In the genomic region with DNA sequence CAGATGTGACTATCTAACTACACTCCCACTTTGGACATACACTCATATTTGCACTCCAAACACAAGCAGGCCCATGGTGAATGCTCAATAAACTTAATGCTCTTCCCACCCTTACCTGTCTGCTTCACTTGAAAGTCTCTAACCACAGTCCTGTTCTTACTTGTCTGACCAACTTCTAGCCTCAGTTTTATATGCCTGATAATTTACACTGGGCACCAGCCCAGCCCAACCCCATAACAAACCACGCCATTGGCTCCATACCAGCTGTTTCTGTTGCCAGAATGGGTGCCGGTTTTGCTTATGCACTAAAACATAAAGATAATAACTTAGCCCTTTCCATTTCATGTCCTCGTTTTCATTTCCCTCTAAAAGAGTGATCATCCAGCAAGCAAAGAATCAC, we compare ENCODE assay signal across 16 cellular contexts.
DNase-seq lines count a peak whose midpoint lies in the region; ATAC-seq and TF ChIP-seq lines count a peak whose summit lies in the region.
"Had no signal": no experiment of that assay in that cellular context is flagged by ENCODE, and none has a peak within 500 bp of the region (broad histone marks: within the 10 kb centered on the region; RNA-seq: fewer than 3 reads in every experiment).

No MANE protein-coding gene starts in this region.

- H3K4me2 ChIP-seq in osteoblast (ENCODE audit: insufficient read depth, low read length), result no peak overlapping the region

- POLR2A ChIA-PET in HEK293T (lab: Yijun Ruan, JAX), result no interaction called here

- no peaks in the 10 kb centered on the region for H4K20me1 ChIP-seq in osteoblast (ENCODE audit: insufficient read depth, low read length)

- H3K79me2 ChIP-seq in osteoblast (ENCODE audit: insufficient read depth, low read length), result no peaks in the 10 kb centered on the region

- peak overlapping the region; percentile 49 for H3K27ac ChIP-seq in 22Rv1
- H3K27ac ChIP-seq in osteoblast (ENCODE audit: low read depth, low read length), result no peak overlapping the region
- H3K27ac ChIP-seq: lower lobe of right lung, neutrophil, spleen, thoracic aorta had no signal

- H3K36me3 ChIP-seq in osteoblast (ENCODE audit: insufficient read depth, low read length), result no peaks in the 10 kb centered on the region
- H3K36me3 ChIP-seq: lower lobe of right lung, neutrophil, spleen, thoracic aorta had no signal

- no peak for ATAC-seq in SK-N-SH treated with all-trans-retinoic acid at 6 μM for 48 hours
- ATAC-seq: HepG2, lower lobe of right lung had no signal

- peak; percentile 10 for DNase-seq in HT1080 (ENCODE audit: low read depth)
- DNase-seq in RPMI8226, result peak; percentile 69
- DNase-seq in fibroblast of peridontal ligament (ENCODE audit: extremely low read depth), result peak; percentile 6
- no peak for DNase-seq in HEK293T (ENCODE audit: extremely low spot score)
- DNase-seq in activated effector memory CD4-positive, alpha-beta T cell treated with anti-CD3 and anti-CD28 coated beads, Interleukin-2, amount 50 U/mL, for 16 hours, result no peak
- no peak for DNase-seq in osteoblast (ENCODE audit: insufficient read length, low spot score, missing footprints)
- DNase-seq: activated CD4-positive, alpha-beta T cell treated with anti-CD3 and anti-CD28 coated beads for 1 hour; Calu3; lower lobe of right lung; NCI-H187 treated with DMSO at 0.1 percent for 48 hours; spleen had no signal

- no peak overlapping the region for H3K4me3 ChIP-seq in osteoblast (ENCODE audit: insufficient read depth, low read length)
- H3K4me3 ChIP-seq: lower lobe of right lung, spleen, thoracic aorta had no signal

- H3K9me3 ChIP-seq in osteoblast (ENCODE audit: low read depth, low read length), result no peaks in the 10 kb centered on the region
- H3K9me3 ChIP-seq: lower lobe of right lung, neutrophil, spleen, thoracic aorta had no signal

- H2AFZ ChIP-seq in osteoblast (ENCODE audit: low read length), result no peak overlapping the region

- H3K27me3 ChIP-seq in osteoblast (ENCODE audit: insufficient read depth, low read length), result no peaks in the 10 kb centered on the region
- H3K27me3 ChIP-seq: neutrophil, spleen had no signal

- CTCF ChIA-PET in HEK293T (lab: Yijun Ruan, JAX), result no interaction called here

- TF ChIP-seq CTCF in 22Rv1 (IDR thresholded peaks at IDR 0.05), result no peak
- TF ChIP-seq CTCF in osteoblast (IDR thresholded peaks at IDR 0.05; ENCODE audit: extremely low read depth, low read depth, low read length), result no peak

- H3K4me1 ChIP-seq in osteoblast (ENCODE audit: insufficient read depth, low read length), result no peaks in the 10 kb centered on the region
- H3K4me1 ChIP-seq: lower lobe of right lung, spleen had no signal

TF ChIP-seq in HEK293T, 16 proteins besides CTCF, POLR2A, EP300 and RAD21:
- no peak for TF ChIP-seq FOXK2 (IDR thresholded peaks at IDR 0.05)
- no peak for TF ChIP-seq LEF1 (IDR thresholded peaks at IDR 0.05; ENCODE audit: borderline replicate concordance)
- no peak for TF ChIP-seq BHLHE40 (IDR thresholded peaks at IDR 0.05; ENCODE audit: borderline replicate concordance)
- no peak for TF ChIP-seq CTBP1 (IDR thresholded peaks at IDR 0.05; ENCODE audit: borderline replicate concordance)
- TF ChIP-seq SUZ12 (IDR thresholded peaks at IDR 0.05), result no peak
- TF ChIP-seq FOXM1 (IDR thresholded peaks at IDR 0.05; ENCODE audit: borderline replicate concordance), result no peak

TF ChIP-seq in SK-N-SH treated with all-trans-retinoic acid at 6 μM for 48 hours, 23 proteins besides CTCF, POLR2A, EP300 and RAD21:
- TF ChIP-seq ZNF565 (CRISPR knock-in tag; conservative IDR thresholded peaks at IDR 0.05; ENCODE audit: low read depth) (no peak), ARNTL (CRISPR knock-in tag; IDR thresholded peaks at IDR 0.05; ENCODE audit: borderline replicate concordance, low read depth) (no peak), PPARA (CRISPR knock-in tag; IDR thresholded peaks at IDR 0.05; ENCODE audit: borderline replicate concordance) (no peak), ESRRG (CRISPR knock-in tag; IDR thresholded peaks at IDR 0.05) (no peak), ZNF70 (CRISPR knock-in tag; IDR thresholded peaks at IDR 0.05) (no peak), ZC3H10 (CRISPR knock-in tag; IDR thresholded peaks at IDR 0.05) (no peak), TCF4 (CRISPR knock-in tag; IDR thresholded peaks at IDR 0.05; ENCODE audit: borderline replicate concordance) (no peak), CSDC2 (CRISPR knock-in tag; IDR thresholded peaks at IDR 0.05) (no peak), ISL1 (CRISPR knock-in tag; IDR thresholded peaks at IDR 0.05) (no peak), RARB (CRISPR knock-in tag; IDR thresholded peaks at IDR 0.05) (no peak)
- TF ChIP-seq, protein P1, sequence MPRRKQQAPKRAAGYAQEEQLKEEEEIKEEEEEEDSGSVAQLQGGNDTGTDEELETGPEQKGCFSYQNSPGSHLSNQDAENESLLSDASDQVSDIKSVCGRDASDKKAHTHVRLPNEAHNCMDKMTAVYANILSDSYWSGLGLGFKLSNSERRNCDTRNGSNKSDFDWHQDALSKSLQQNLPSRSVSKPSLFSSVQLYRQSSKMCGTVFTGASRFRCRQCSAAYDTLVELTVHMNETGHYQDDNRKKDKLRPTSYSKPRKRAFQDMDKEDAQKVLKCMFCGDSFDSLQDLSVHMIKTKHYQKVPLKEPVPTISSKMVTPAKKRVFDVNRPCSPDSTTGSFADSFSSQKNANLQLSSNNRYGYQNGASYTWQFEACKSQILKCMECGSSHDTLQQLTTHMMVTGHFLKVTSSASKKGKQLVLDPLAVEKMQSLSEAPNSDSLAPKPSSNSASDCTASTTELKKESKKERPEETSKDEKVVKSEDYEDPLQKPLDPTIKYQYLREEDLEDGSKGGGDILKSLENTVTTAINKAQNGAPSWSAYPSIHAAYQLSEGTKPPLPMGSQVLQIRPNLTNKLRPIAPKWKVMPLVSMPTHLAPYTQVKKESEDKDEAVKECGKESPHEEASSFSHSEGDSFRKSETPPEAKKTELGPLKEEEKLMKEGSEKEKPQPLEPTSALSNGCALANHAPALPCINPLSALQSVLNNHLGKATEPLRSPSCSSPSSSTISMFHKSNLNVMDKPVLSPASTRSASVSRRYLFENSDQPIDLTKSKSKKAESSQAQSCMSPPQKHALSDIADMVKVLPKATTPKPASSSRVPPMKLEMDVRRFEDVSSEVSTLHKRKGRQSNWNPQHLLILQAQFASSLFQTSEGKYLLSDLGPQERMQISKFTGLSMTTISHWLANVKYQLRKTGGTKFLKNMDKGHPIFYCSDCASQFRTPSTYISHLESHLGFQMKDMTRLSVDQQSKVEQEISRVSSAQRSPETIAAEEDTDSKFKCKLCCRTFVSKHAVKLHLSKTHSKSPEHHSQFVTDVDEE (CRISPR knock-in tag; IDR thresholded peaks at IDR 0.05), result no peak
- TF ChIP-seq, protein P2, sequence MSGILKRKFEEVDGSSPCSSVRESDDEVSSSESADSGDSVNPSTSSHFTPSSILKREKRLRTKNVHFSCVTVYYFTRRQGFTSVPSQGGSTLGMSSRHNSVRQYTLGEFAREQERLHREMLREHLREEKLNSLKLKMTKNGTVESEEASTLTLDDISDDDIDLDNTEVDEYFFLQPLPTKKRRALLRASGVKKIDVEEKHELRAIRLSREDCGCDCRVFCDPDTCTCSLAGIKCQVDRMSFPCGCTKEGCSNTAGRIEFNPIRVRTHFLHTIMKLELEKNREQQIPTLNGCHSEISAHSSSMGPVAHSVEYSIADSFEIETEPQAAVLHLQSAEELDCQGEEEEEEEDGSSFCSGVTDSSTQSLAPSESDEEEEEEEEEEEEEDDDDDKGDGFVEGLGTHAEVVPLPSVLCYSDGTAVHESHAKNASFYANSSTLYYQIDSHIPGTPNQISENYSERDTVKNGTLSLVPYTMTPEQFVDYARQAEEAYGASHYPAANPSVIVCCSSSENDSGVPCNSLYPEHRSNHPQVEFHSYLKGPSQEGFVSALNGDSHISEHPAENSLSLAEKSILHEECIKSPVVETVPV (CRISPR knock-in tag; IDR thresholded peaks at IDR 0.05), result no peak
TF ChIP-seq in SK-N-SH treated with all-trans-retinoic acid at 6 μM for 48 hours: peak in this region for 0.

Comparison
In these comparisons a context has a peak if more than half of its experiments do, and no peak if none do; other contexts are left out.
1. DNase-seq: peak in HT1080 (single experiment), RPMI8226 (single experiment) and fibroblast of peridontal ligament (single experiment); none in HEK293T (single experiment), activated effector memory CD4-positive, alpha-beta T cell treated with anti-CD3 and anti-CD28 coated beads, Interleukin-2, amount 50 U/mL, for 16 hours (single experiment) and osteoblast (single experiment).